ENCODE assay signal across 32 cellular contexts in genomic region chr1:26936823-26937222, GRCh38. TPM values are rescaled to one million over a fixed set of nuclear protein-coding genes. Genes with fewer than 3 reads are reported as not detected.
"Had no signal": no experiment of that assay in that cellular context is flagged by ENCODE, and none has a peak within 500 bp of the region (broad histone marks: within the 10 kb centered on the region; RNA-seq: fewer than 3 reads in every experiment).

No MANE protein-coding gene starts in this region.

- H3K4me1 ChIP-seq: gastrocnemius medialis, neural progenitor cell, prostate gland, tibial artery had no signal

- DNase-seq: cortex of kidney; dorsolateral prefrontal cortex; effector CD4-positive, alpha-beta T cell; foreskin fibroblast; gastrocnemius medialis; head of caudate nucleus; mesenchymal stem cell; mucosa of descending colon; naive B cell; nucleus accumbens; right cardiac atrium; stimulated activated CD4-positive, alpha-beta T cell treated with anti-CD3 and anti-CD28 coated beads, Interleukin-4, amount 100 ng/mL, for 4 hours; stimulated activated naive CD8-positive, alpha-beta T cell treated with anti-CD3 and anti-CD28 coated beads, Interleukin-15, Interleukin-2, amounts not matched to agents 100 U/mL and 50 U/mL, for 24 hours; substantia nigra; testis; tibial artery had no signal

- H3K27me3 ChIP-seq: dorsolateral prefrontal cortex, gastrocnemius medialis, neural progenitor cell, spleen, testis, tibial artery had no signal

- H2AFZ ChIP-seq: neural progenitor cell had no signal

- H3K4me1 Mint-ChIP-seq: mesothelial cell of epicardium, neural progenitor cell had no signal

- H3K27ac Mint-ChIP-seq: mesothelial cell of epicardium; natural killer cell treated with Interleukin-12 subunit alpha and Interleukin-12 subunit beta and Interleukin-15 and Interleukin-18, amount 100 ng/mL, for 72 hours; neural progenitor cell; stimulated activated memory B cell treated with anti-CD40 and anti-IgM and Interleukin-4, amounts not matched to agents 10 μg/mL and 1 μg/mL and 100 μg/mL, for 72 hours; type B pancreatic cell had no signal

- H3K4me3 Mint-ChIP-seq: mesothelial cell of epicardium; natural killer cell treated with Interleukin-12 subunit alpha and Interleukin-12 subunit beta and Interleukin-15 and Interleukin-18, amount 100 ng/mL, for 72 hours; neural progenitor cell; stimulated activated memory B cell treated with anti-CD40 and anti-IgM and Interleukin-4, amounts not matched to agents 10 μg/mL and 1 μg/mL and 100 μg/mL, for 72 hours; type B pancreatic cell had no signal

- H3K9me3 ChIP-seq: gastrocnemius medialis, mucosa of descending colon, prostate gland, spleen, testis, tibial artery had no signal

- H3K4me3 ChIP-seq: dorsolateral prefrontal cortex, gastrocnemius medialis, mucosa of descending colon, neural progenitor cell, prostate gland, skin epidermis, spleen, testis, tibial artery had no signal

- H3K4me2 ChIP-seq: neural progenitor cell had no signal

- H3K27ac ChIP-seq: dorsolateral prefrontal cortex, epithelial cell of prostate, gastrocnemius medialis, neural progenitor cell, prostate gland, skin epidermis, testis, tibial artery had no signal

- H3K36me3 Mint-ChIP-seq: natural killer cell treated with Interleukin-12 subunit alpha and Interleukin-12 subunit beta and Interleukin-15 and Interleukin-18, amount 100 ng/mL, for 72 hours had no signal

- H3K9ac ChIP-seq: neural progenitor cell had no signal

- H3K27me3 Mint-ChIP-seq: naive B cell; natural killer cell treated with Interleukin-12 subunit alpha and Interleukin-12 subunit beta and Interleukin-15 and Interleukin-18, amount 100 ng/mL, for 72 hours; stimulated activated memory B cell treated with anti-CD40 and anti-IgM and Interleukin-4, amounts not matched to agents 10 μg/mL and 1 μg/mL and 100 μg/mL, for 72 hours; type B pancreatic cell had no signal

- H3K36me3 ChIP-seq: neural progenitor cell had no signal

- H3K9me3 Mint-ChIP-seq: mesothelial cell of epicardium; naive B cell; natural killer cell treated with Interleukin-12 subunit alpha and Interleukin-12 subunit beta and Interleukin-15 and Interleukin-18, amount 100 ng/mL, for 72 hours; neural progenitor cell; stimulated activated memory B cell treated with anti-CD40 and anti-IgM and Interleukin-4, amounts not matched to agents 10 μg/mL and 1 μg/mL and 100 μg/mL, for 72 hours; type B pancreatic cell had no signal

RNA-seq across cellular contexts. Expression of gene NR0B2, which starts 23.0 kb away (rescaled TPM):
- total RNA-seq: esophagus mucosa; glomerular endothelial cell; lower leg skin; lung microvascular endothelial cell; mesothelial cell of epicardium; natural killer cell treated with Interleukin-12 subunit alpha and Interleukin-12 subunit beta and Interleukin-15 and Interleukin-18, amount 100 ng/mL, for 72 hours; osteocyte; prostate gland; urinary bladder had no signal
- polyA plus RNA-seq: keratinocyte, urinary bladder had no signal

RNA-seq across cellular contexts. Expression of gene KDF1, which starts 23.4 kb away (rescaled TPM):
- total RNA-seq: glomerular endothelial cell; lung microvascular endothelial cell; natural killer cell treated with Interleukin-12 subunit alpha and Interleukin-12 subunit beta and Interleukin-15 and Interleukin-18, amount 100 ng/mL, for 72 hours; osteocyte had no signal
